31 cellular contexts compared by ENCODE assay signal in genomic region chr7:148672041-148672440, GRCh38. TPM values are rescaled to one million over a fixed set of nuclear protein-coding genes. Genes with fewer than 3 reads are reported as not detected.
DNase-seq lines count a peak whose midpoint lies in the region; ATAC-seq, FAIRE-seq and TF ChIP-seq lines count a peak whose summit lies in the region.
"Had no signal": no experiment of that assay in that cellular context is flagged by ENCODE, and none has a peak within 500 bp of the region (broad histone marks: within the 10 kb centered on the region; RNA-seq: fewer than 3 reads in every experiment).

No MANE protein-coding gene starts in this region.

- FAIRE-seq in keratinocyte (lab: Jason Lieb, UNC) (peak; percentile 48), frontal cortex (lab: Jason Lieb, UNC) (no peak)
- FAIRE-seq: A204.1, GM18507, GM19239 had no signal

- H3K9me3 ChIP-seq in keratinocyte (ENCODE audit: control insufficient read depth, low read depth, low read length) (peaks cover 6% of the 10 kb centered on the region), OCI-LY7 (ENCODE audit: low read length) (no peaks in the 10 kb centered on the region)
- H3K9me3 ChIP-seq: body of pancreas, ovary, Peyer's patch, testis had no signal

- H3K4me3 Mint-ChIP-seq in activated CD8-positive, alpha-beta T cell treated with anti-CD3 and anti-CD28 coated beads for 36 hours = no peak overlapping the region
- H3K4me3 Mint-ChIP-seq: activated T-cell treated with anti-CD3 and anti-CD28 coated beads, Interleukin-2, amount 50 U/mL, for 4 hours; dendritic cell treated with granulocyte-macrophage colony-stimulating factor and Interleukin-4, amounts not matched to agents 40 ng/mL and 50 ng/mL, for 4 days; nephron had no signal

- TF ChIP-seq CTCF in activated CD8-positive, alpha-beta T cell treated with anti-CD3 and anti-CD28 coated beads for 36 hours (IDR thresholded peaks at IDR 0.05) = no peak
- TF ChIP-seq CTCF in keratinocyte (optimal IDR thresholded peaks at IDR 0.05 in 1 of 3, IDR thresholded peaks at IDR 0.05 in 1 of 3, conservative IDR thresholded peaks at IDR 0.05 in 1 of 3; ENCODE audit: extremely low read depth in 1 of 3, insufficient read depth in 2 of 3, low read length in 3 of 3) = no peak
- no peak for TF ChIP-seq CTCF in OCI-LY7 (conservative IDR thresholded peaks at IDR 0.05; ENCODE audit: low read length)

- no peaks in the 10 kb centered on the region for H3K9me2 ChIP-seq in OCI-LY7 (ENCODE audit: insufficient read depth, low read length)

- dilution Hi-C loops in keratinocyte (cut with MboI; ENCODE audit: extremely low pct_ligation_motif_present, low sequenced_read_pairs) = no loop called here

- H4K20me1 ChIP-seq in keratinocyte (ENCODE audit: control insufficient read depth, extremely low read depth, insufficient read depth, low read length) (no peaks in the 10 kb centered on the region), OCI-LY7 (ENCODE audit: insufficient read depth, low read length) (no peaks in the 10 kb centered on the region)

- H3K4me1 Mint-ChIP-seq in activated CD8-positive, alpha-beta T cell treated with anti-CD3 and anti-CD28 coated beads for 36 hours (ENCODE audit: low read depth) = peaks cover 14% of the 10 kb centered on the region

- peaks cover 2% of the 10 kb centered on the region for H3K9me3 Mint-ChIP-seq in activated CD8-positive, alpha-beta T cell treated with anti-CD3 and anti-CD28 coated beads for 36 hours

- H3K9ac ChIP-seq in keratinocyte (ENCODE audit: control insufficient read depth, extremely low read depth, insufficient read depth, low read length) = no peak overlapping the region

- no peaks in the 10 kb centered on the region for H3K36me3 Mint-ChIP-seq in activated CD8-positive, alpha-beta T cell treated with anti-CD3 and anti-CD28 coated beads for 36 hours (ENCODE audit: low read depth)

- H3K27ac ChIP-seq in keratinocyte (ENCODE audit: control insufficient read depth, insufficient read depth, low read length) (no peak overlapping the region), OCI-LY7 (ENCODE audit: low read depth, low read length, poor library complexity, severe bottlenecking) (no peak overlapping the region)
- H3K27ac ChIP-seq: body of pancreas, hepatocyte, HL-60, ovary, Peyer's patch, testis had no signal

- no peaks in the 10 kb centered on the region for H3K79me2 ChIP-seq in keratinocyte (ENCODE audit: control insufficient read depth, insufficient read depth, low read length)
- H3K79me2 ChIP-seq in OCI-LY7 (ENCODE audit: insufficient read depth, low read depth, low read length) = no peaks in the 10 kb centered on the region
- H3K79me2 ChIP-seq: hepatocyte had no signal

- H3K4me1 ChIP-seq in keratinocyte (ENCODE audit: control insufficient read depth, extremely low read depth, insufficient read depth, low read length) = peaks cover 4% of the 10 kb centered on the region
- no peaks in the 10 kb centered on the region for H3K4me1 ChIP-seq in OCI-LY7 (ENCODE audit: insufficient read depth, low read length, poor library complexity, severe bottlenecking)
- H3K4me1 ChIP-seq: body of pancreas, Peyer's patch had no signal

- no peaks in the 10 kb centered on the region for H3K27me3 Mint-ChIP-seq in activated CD8-positive, alpha-beta T cell treated with anti-CD3 and anti-CD28 coated beads for 36 hours
- H3K27me3 Mint-ChIP-seq: dendritic cell treated with granulocyte-macrophage colony-stimulating factor and Interleukin-4, amounts not matched to agents 40 ng/mL and 50 ng/mL, for 4 days had no signal

- H3K36me3 ChIP-seq in keratinocyte (ENCODE audit: control insufficient read depth in 2 of 2, extremely low read depth in 1 of 2, insufficient read depth in 2 of 2, low read length in 2 of 2) = no peaks in the 10 kb centered on the region
- H3K36me3 ChIP-seq in OCI-LY7 (ENCODE audit: insufficient read depth, low read length) = no peaks in the 10 kb centered on the region
- H3K36me3 ChIP-seq: ovary, Peyer's patch had no signal

- H3K27ac Mint-ChIP-seq in activated CD8-positive, alpha-beta T cell treated with anti-CD3 and anti-CD28 coated beads for 36 hours = no peak overlapping the region
- H3K27ac Mint-ChIP-seq: dendritic cell treated with granulocyte-macrophage colony-stimulating factor and Interleukin-4, amounts not matched to agents 40 ng/mL and 50 ng/mL, for 4 days; nephron had no signal

- H3K9me1 ChIP-seq in keratinocyte (ENCODE audit: control insufficient read depth, extremely low read depth, insufficient read depth, low read length) = no peaks in the 10 kb centered on the region

- H2AFZ ChIP-seq in keratinocyte (ENCODE audit: control insufficient read depth, low read length) (peak overlapping the region; percentile 67), OCI-LY7 (ENCODE audit: low read length) (no peak overlapping the region)
- H2AFZ ChIP-seq: hepatocyte had no signal

- H3K27me3 ChIP-seq in keratinocyte (ENCODE audit: control insufficient read depth, extremely low read depth, insufficient read depth, low read length) = no peaks in the 10 kb centered on the region
- H3K27me3 ChIP-seq: body of pancreas, hepatocyte, ovary, Peyer's patch, testis had no signal

- CTCF ChIA-PET in activated CD8-positive, alpha-beta T cell treated with anti-CD3 and anti-CD28 coated beads for 36 hours (lab: Charles Lee) = no interaction called here
- CTCF ChIA-PET in OCI-LY7 (lab: Charles Lee; ENCODE audit: unreplicated experiment) = interaction anchor here (0.5 kb wide), 1 partner anchor 95 kb away, joined by 3 read pairs; no protein-coding TSS in a partner anchor

- H3K4me3 ChIP-seq in keratinocyte (ENCODE audit: control insufficient read depth in 2 of 3, extremely low read depth in 1 of 3, insufficient read depth in 2 of 3, low read depth in 1 of 3, low read length in 3 of 3) (no peak overlapping the region), OCI-LY7 (ENCODE audit: low read depth, low read length, poor library complexity, severe bottlenecking) (no peak overlapping the region)
- H3K4me3 ChIP-seq: body of pancreas, hepatocyte, ovary, Peyer's patch, smooth muscle cell, testis had no signal

- peak; percentile 39 for ATAC-seq in activated CD8-positive, alpha-beta T cell treated with anti-CD3 and anti-CD28 coated beads for 36 hours
- no peak for ATAC-seq in left ventricle myocardium superior
- ATAC-seq: activated T-cell treated with anti-CD3 and anti-CD28 coated beads, Interleukin-2, amount 50 U/mL, for 4 hours; body of pancreas had no signal

- no peak overlapping the region for H3K4me2 ChIP-seq in keratinocyte (ENCODE audit: control insufficient read depth, extremely low read depth, insufficient read depth, low read depth, low read length)
- no peak overlapping the region for H3K4me2 ChIP-seq in OCI-LY7 (ENCODE audit: low read length)
- H3K4me2 ChIP-seq: hepatocyte, smooth muscle cell had no signal

- no TSS peak for BruUV-seq in OCI-LY7 (replicated peaks; lab: Mats Ljungman, UMichigan)

- intact Hi-C loops in activated CD8-positive, alpha-beta T cell treated with anti-CD3 and anti-CD28 coated beads for 36 hours (cut with micrococcal nuclease) = no loop called here
- intact Hi-C loops in left ventricle myocardium superior (cut with micrococcal nuclease) (no loop called here), OCI-LY7 (cut with micrococcal nuclease; ENCODE audit: unreplicated experiment) (no loop called here)

- peak; percentile 28 for DNase-seq in SIG-M5 treated with dmso at 0.1 percent for 504 hours (lab: John Stamatoyannopoulos, UW; ENCODE audit: unreplicated experiment)
- DNase-seq in SIG-M5 (lab: John Stamatoyannopoulos, UW) = no peak
- peak; percentile 16 for DNase-seq in EL
- peak; percentile 27 for DNase-seq in activated CD8-positive, alpha-beta T cell treated with anti-CD3 and anti-CD28 coated beads for 36 hours
- DNase-seq in keratinocyte (ENCODE audit: low read depth, low spot score) = no peak
- no peak for DNase-seq in left ventricle myocardium superior
- DNase-seq in OCI-LY7 (ENCODE audit: low spot score) = no peak
- DNase-seq in frontal cortex (ENCODE audit: low spot score in 2 of 2) = no peak
- DNase-seq: activated CD4-positive, alpha-beta T cell treated with anti-CD3 and anti-CD28 coated beads for 48 hours; activated naive CD4-positive, alpha-beta T cell; activated T-cell treated with anti-CD3 and anti-CD28 coated beads, Interleukin-2, amount 50 U/mL, for 4 hours; body of pancreas; DMS79 treated with DMSO at 0.1 percent for 48 hours; GOT3; Kasumi-1; NCI-H1436 treated with DMSO at 0.1 percent for 48 hours; NCI-H748 treated with DMSO at 0.1 percent for 48 hours; ovary; Peyer's patch; SHP77; stimulated activated naive CD4-positive, alpha-beta T cell treated with Interleukin-2 at 50 U/mL for 16 hours; SW 1271 had no signal

- POLR2A ChIA-PET in activated CD8-positive, alpha-beta T cell treated with anti-CD3 and anti-CD28 coated beads for 36 hours (lab: Charles Lee) = no interaction called here
- POLR2A ChIA-PET in OCI-LY7 (lab: Charles Lee) = no interaction called here

RNA-seq across cellular contexts. Expression of gene CUL1, which starts 26.7 kb away (rescaled TPM):
- 10 to 100 TPM; 60.6 to 61.2 TPM for total RNA-seq in activated CD8-positive, alpha-beta T cell treated with anti-CD3 and anti-CD28 coated beads for 36 hours
- polyA plus RNA-seq in keratinocyte = 42.5 to 55.4 TPM (median 50.7 TPM) in 3 replicates
- 38.5 TPM for polyA plus RNA-seq in keratinocyte (2011; ENCODE audit: low read depth)
- 33.8 and 46.0 TPM in 2 replicates for polyA plus RNA-seq in keratinocyte (2011; cell fraction: cytosol; rRNA removed)
- polyA plus RNA-seq in keratinocyte (2011; cell fraction: nucleus; rRNA removed) = 48.2 and 55.5 TPM in 2 replicates
- polyA plus RNA-seq in keratinocyte (2012; ENCODE audit: low replicate concordance) = 40.6 and 44.6 TPM in 2 replicates
- polyA minus RNA-seq in keratinocyte = 16.9 to 51.3 TPM (median 39.4 TPM) in 3 replicates
- polyA minus RNA-seq in keratinocyte (2011; cell fraction: cytosol; rRNA and poly(A)+ RNA removed) = 32.8 TPM
- 26.4 and 46.0 TPM in 2 replicates for polyA minus RNA-seq in keratinocyte (2011; cell fraction: nucleus; rRNA and poly(A)+ RNA removed)
- 48.7 TPM for total RNA-seq in left ventricle myocardium superior
- total RNA-seq in OCI-LY7 (2014; rRNA removed; shearing (Covaris generic)) = 36.7 and 40.5 TPM in 2 replicates
- total RNA-seq in OCI-LY7 (2022) = 53.1 and 56.6 TPM in 2 replicates
- 62.8 TPM for total RNA-seq in frontal cortex

Comparison
In these comparisons a context has a peak if more than half of its experiments do, and no peak if none do; other contexts are left out.
1. DNase-seq: peak in SIG-M5 treated with dmso at 0.1 percent for 504 hours (single experiment), EL (single experiment) and activated CD8-positive, alpha-beta T cell treated with anti-CD3 and anti-CD28 coated beads for 36 hours (single experiment); none in SIG-M5 (single experiment), keratinocyte (single experiment), left ventricle myocardium superior (single experiment), OCI-LY7 (single experiment) and frontal cortex (0 of 2).